27 cellular contexts compared by ENCODE assay signal in genomic region chr15:52146261-52146660, GRCh38. TPM values are rescaled to one million over a fixed set of nuclear protein-coding genes. Genes with fewer than 3 reads are reported as not detected.
"Had no signal": no experiment of that assay in that cellular context is flagged by ENCODE, and none has a peak within 500 bp of the region (broad histone marks: within the 10 kb centered on the region; RNA-seq: fewer than 3 reads in every experiment).

No MANE protein-coding gene starts in this region.

- H3K27ac Mint-ChIP-seq: naive thymus-derived CD4-positive, alpha-beta T cell; natural killer cell had no signal

- H3K27me3 Mint-ChIP-seq: naive thymus-derived CD4-positive, alpha-beta T cell had no signal

- H3K4me1 Mint-ChIP-seq: natural killer cell had no signal

- DNase-seq: dermis blood vessel endothelial cell; dorsolateral prefrontal cortex; effector CD4-positive, alpha-beta T cell; effector memory CD4-positive, alpha-beta T cell; erythroblast; esophagus squamous epithelium; foreskin melanocyte; gastrocnemius medialis; glutamatergic neuron; heart right ventricle; hippocampal formation; left cardiac atrium; left lung; left ventricle myocardium superior; lower lobe of right lung; mesendoderm; midbrain; naive thymus-derived CD4-positive, alpha-beta T cell; natural killer cell had no signal

- H3K9me3 Mint-ChIP-seq: natural killer cell had no signal

- H3K27ac ChIP-seq: coronary artery, dorsolateral prefrontal cortex, epithelial cell of prostate, esophagus squamous epithelium, gastrocnemius medialis, heart right ventricle, left lung, lower lobe of right lung had no signal

- H3K36me3 Mint-ChIP-seq: natural killer cell had no signal

- H3K4me3 Mint-ChIP-seq: naive thymus-derived CD4-positive, alpha-beta T cell; natural killer cell had no signal

- FAIRE-seq: islet of Langerhans, keratinocyte had no signal

- H3K27me3 ChIP-seq: dorsolateral prefrontal cortex, esophagus squamous epithelium, gastrocnemius medialis, heart right ventricle, left lung had no signal

- H3K36me3 ChIP-seq: gastrocnemius medialis had no signal

- H3K4me3 ChIP-seq: coronary artery, dorsolateral prefrontal cortex, esophagus squamous epithelium, gastrocnemius medialis, heart right ventricle, left lung, lower lobe of right lung had no signal

- H3K4me1 ChIP-seq: esophagus squamous epithelium, gastrocnemius medialis, left lung, lower lobe of right lung had no signal

- ATAC-seq: esophagus mucosa; gastrocnemius medialis; heart right ventricle; left cardiac atrium; left lung; left ventricle myocardium superior; lower lobe of right lung; naive thymus-derived CD4-positive, alpha-beta T cell; natural killer cell had no signal

- H3K9me3 ChIP-seq: esophagus squamous epithelium, gastrocnemius medialis, heart right ventricle, left lung, lower lobe of right lung had no signal

RNA-seq across cellular contexts. Expression of gene BCL2L10, which starts 33.7 kb away (rescaled TPM):
- total RNA-seq: gastrocnemius medialis, glomerular endothelial cell, heart right ventricle, kidney epithelial cell, left cardiac atrium, left ventricle myocardium superior, lower lobe of right lung, mononuclear cell had no signal
- polyA plus RNA-seq: naive thymus-derived CD4-positive, alpha-beta T cell had no signal
